8 cellular contexts compared by ENCODE assay signal in the genomic region with DNA sequence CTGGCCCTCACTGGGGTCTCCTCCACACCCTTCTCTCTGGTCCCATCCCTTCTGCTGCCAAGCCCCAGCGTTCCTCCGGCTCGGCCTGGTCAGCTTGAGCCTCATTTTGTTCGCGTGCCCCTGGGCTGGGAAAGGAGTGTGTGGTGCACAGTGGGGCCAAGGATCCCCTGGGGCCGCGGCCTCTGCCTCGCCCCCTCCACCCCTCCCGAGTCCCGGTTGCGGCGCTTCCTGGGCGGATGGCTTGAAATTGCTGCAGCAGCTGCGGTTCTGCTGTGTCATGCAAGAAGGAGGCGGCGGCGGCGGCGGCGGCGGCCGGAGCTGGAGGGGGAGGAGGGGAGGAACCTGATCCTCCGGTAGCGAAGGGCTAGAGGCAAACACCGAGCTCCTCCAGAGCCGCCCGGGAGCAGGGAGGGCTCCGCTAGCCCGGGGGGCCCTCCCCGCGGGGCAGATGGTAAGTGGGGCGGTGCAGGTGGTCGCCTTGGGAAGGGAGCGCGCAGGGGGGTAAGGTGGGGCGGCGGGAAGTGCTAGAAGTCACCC.
DNase-seq lines count a peak whose midpoint lies in the region; ATAC-seq and TF ChIP-seq lines count a peak whose summit lies in the region.

No MANE protein-coding gene starts in this region.

- no peak for TF ChIP-seq CTCF in fibroblast of lung (conservative IDR thresholded peaks at IDR 0.05 in 1 of 2, IDR thresholded peaks at IDR 0.05 in 1 of 2; ENCODE audit: low read depth in 1 of 2, low read length in 2 of 2)

- H3K9me3 ChIP-seq in fibroblast of lung (ENCODE audit: control insufficient read depth, insufficient read depth, low read depth, low read length) = no peaks in the 10 kb centered on the region

- H3K27ac Mint-ChIP-seq in activated T-helper 17 cell treated with anti-CD3 and anti-CD28 coated beads, Interleukin-2, amount 50 U/mL, for 72 hours = peak overlapping the region; percentile 99
- H3K27ac Mint-ChIP-seq in naive thymus-derived CD8-positive, alpha-beta T cell = peak overlapping the region; percentile 96 to 100 (median 100)
- peak overlapping the region; percentile 99 for H3K27ac Mint-ChIP-seq in stimulated activated naive CD8-positive, alpha-beta T cell treated with anti-CD3 and anti-CD28 coated beads, Interleukin-15, Interleukin-2, amounts not matched to agents 100 ng/mL and 50 ng/mL, for 24 hours

- H3K27ac ChIP-seq in fibroblast of lung (ENCODE audit: insufficient read depth, low read length) = peak overlapping the region; percentile 97

- peak overlapping the region; percentile 96 for H3K4me3 Mint-ChIP-seq in activated T-helper 17 cell treated with anti-CD3 and anti-CD28 coated beads, Interleukin-2, amount 50 U/mL, for 72 hours
- H3K4me3 Mint-ChIP-seq in naive thymus-derived CD8-positive, alpha-beta T cell = peak overlapping the region; percentile 92 to 100 (median 99)
- peak overlapping the region; percentile 96 for H3K4me3 Mint-ChIP-seq in stimulated activated naive CD8-positive, alpha-beta T cell treated with anti-CD3 and anti-CD28 coated beads, Interleukin-15, Interleukin-2, amounts not matched to agents 100 ng/mL and 50 ng/mL, for 24 hours

- peak overlapping the region; percentile 74 to 99 (median 90) for H3K4me3 ChIP-seq in fibroblast of lung (replicated peaks in 1 of 4; ENCODE audit: control extremely low read depth in 1 of 4, insufficient read depth in 1 of 4, low read depth in 3 of 4, low read length in 4 of 4)

- H4K20me1 ChIP-seq in fibroblast of lung (ENCODE audit: control insufficient read depth, extremely low read depth, insufficient read depth, low read length) = no peaks in the 10 kb centered on the region

- peak overlapping the region; percentile 94 for H3K9ac ChIP-seq in fibroblast of lung (ENCODE audit: insufficient read depth, low read length)

- peak; percentile 26 for ATAC-seq in activated T-helper 17 cell treated with anti-CD3 and anti-CD28 coated beads, Interleukin-2, amount 50 U/mL, for 72 hours (replicated peaks)
- no peak for ATAC-seq in naive thymus-derived CD8-positive, alpha-beta T cell

- H3K36me3 ChIP-seq in fibroblast of lung (ENCODE audit: control insufficient read depth, insufficient read depth, low read length) = no peaks in the 10 kb centered on the region

- POLR2A ChIA-PET in naive thymus-derived CD8-positive, alpha-beta T cell (lab: Charles Lee) = interaction anchor here (0.6 to 6.4 kb wide), 8 partner anchors 11 to 218 kb away, joined by 3 to 42 read pairs (median 3); a partner anchor contains a TSS

- peaks cover 20% of the 10 kb centered on the region for H3K4me1 Mint-ChIP-seq in activated T-helper 17 cell treated with anti-CD3 and anti-CD28 coated beads, Interleukin-2, amount 50 U/mL, for 72 hours
- H3K4me1 Mint-ChIP-seq in naive thymus-derived CD8-positive, alpha-beta T cell = peaks cover 30 to 56% (median 52%) of the 10 kb centered on the region in 4 donors
- peaks cover 51% of the 10 kb centered on the region for H3K4me1 Mint-ChIP-seq in stimulated activated naive CD8-positive, alpha-beta T cell treated with anti-CD3 and anti-CD28 coated beads, Interleukin-15, Interleukin-2, amounts not matched to agents 100 ng/mL and 50 ng/mL, for 24 hours (ENCODE audit: low read depth)

- peak overlapping the region; percentile 98 for H3K4me2 ChIP-seq in fibroblast of lung (ENCODE audit: extremely low read depth, insufficient read depth, low read length)

- H2AFZ ChIP-seq in fibroblast of lung (ENCODE audit: low read length) = peak overlapping the region; percentile 19

- peaks cover 57% of the 10 kb centered on the region for H3K36me3 Mint-ChIP-seq in activated T-helper 17 cell treated with anti-CD3 and anti-CD28 coated beads, Interleukin-2, amount 50 U/mL, for 72 hours (ENCODE audit: low read depth)
- peaks cover 4 to 13% (median 9%) of the 10 kb centered on the region in 3 donors for H3K36me3 Mint-ChIP-seq in naive thymus-derived CD8-positive, alpha-beta T cell
- peaks cover 7% of the 10 kb centered on the region for H3K36me3 Mint-ChIP-seq in stimulated activated naive CD8-positive, alpha-beta T cell treated with anti-CD3 and anti-CD28 coated beads, Interleukin-15, Interleukin-2, amounts not matched to agents 100 ng/mL and 50 ng/mL, for 24 hours (ENCODE audit: low read depth)

- peak; percentile 76 to 80 for DNase-seq in NCI-H2081 (lab: John Stamatoyannopoulos, UW)
- DNase-seq in NCI-H2081 treated with DMSO at 0.1 percent for 48 hours (lab: John Stamatoyannopoulos, UW) = no peak
- peak; percentile 49 for DNase-seq in HPDE6-E6E7 (ENCODE audit: extremely low spot score)
- peak; percentile 47 for DNase-seq in OCI-M2 (lab: John Stamatoyannopoulos, UW; ENCODE audit: unreplicated experiment)
- DNase-seq in fibroblast of lung (ENCODE audit: low read depth in 2 of 2) = peak; percentile 77 to 80
- peak; percentile 46 to 84 (median 60) for DNase-seq in naive thymus-derived CD8-positive, alpha-beta T cell

- H3K9me3 Mint-ChIP-seq in activated T-helper 17 cell treated with anti-CD3 and anti-CD28 coated beads, Interleukin-2, amount 50 U/mL, for 72 hours = no peaks in the 10 kb centered on the region
- H3K9me3 Mint-ChIP-seq in naive thymus-derived CD8-positive, alpha-beta T cell = peaks cover 0 to 7% (median 0%) of the 10 kb centered on the region in 9 donors
- no peaks in the 10 kb centered on the region for H3K9me3 Mint-ChIP-seq in stimulated activated naive CD8-positive, alpha-beta T cell treated with anti-CD3 and anti-CD28 coated beads, Interleukin-15, Interleukin-2, amounts not matched to agents 100 ng/mL and 50 ng/mL, for 24 hours

- H3K4me1 ChIP-seq in fibroblast of lung (ENCODE audit: control insufficient read depth, extremely low read depth, insufficient read depth, low read length) = peaks cover 17% of the 10 kb centered on the region

- H3K27me3 ChIP-seq in fibroblast of lung (ENCODE audit: control insufficient read depth, insufficient read depth, low read length) = no peaks in the 10 kb centered on the region

- H3K79me2 ChIP-seq in fibroblast of lung (ENCODE audit: control insufficient read depth, insufficient read depth, low read length) = peaks cover 55% of the 10 kb centered on the region

- no peaks in the 10 kb centered on the region for H3K27me3 Mint-ChIP-seq in activated T-helper 17 cell treated with anti-CD3 and anti-CD28 coated beads, Interleukin-2, amount 50 U/mL, for 72 hours
- peaks cover 0 to 7% (median 0%) of the 10 kb centered on the region in 5 donors for H3K27me3 Mint-ChIP-seq in naive thymus-derived CD8-positive, alpha-beta T cell
- H3K27me3 Mint-ChIP-seq in stimulated activated naive CD8-positive, alpha-beta T cell treated with anti-CD3 and anti-CD28 coated beads, Interleukin-15, Interleukin-2, amounts not matched to agents 100 ng/mL and 50 ng/mL, for 24 hours = no peaks in the 10 kb centered on the region
